1 cellular context compared by ENCODE assay signal in the genomic region with DNA sequence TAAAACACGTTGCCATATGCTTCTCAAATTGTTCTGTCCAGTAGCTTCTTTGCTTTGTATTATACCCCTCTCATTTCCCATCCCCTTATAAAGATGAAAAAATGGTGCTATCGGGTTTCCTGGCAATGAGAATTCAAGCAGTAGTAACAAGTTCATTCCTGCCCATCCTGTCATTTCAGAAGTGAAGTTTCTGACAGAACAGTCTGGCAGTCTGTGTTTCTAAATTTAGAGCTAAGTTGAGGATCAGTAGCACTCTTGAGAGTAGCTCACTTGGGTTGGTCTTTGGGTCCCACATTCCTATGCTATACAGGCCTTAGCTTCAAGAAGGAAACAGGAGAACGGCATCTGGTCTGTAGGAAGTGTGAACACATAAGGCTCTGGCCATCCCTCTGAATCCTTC.
TF ChIP-seq lines count a peak whose summit lies in the region.

No MANE protein-coding gene starts in this region.

TF ChIP-seq in K562, 482 proteins besides CTCF, POLR2A, EP300 and RAD21 (continued from another document):
- TF ChIP-seq, protein P1, sequence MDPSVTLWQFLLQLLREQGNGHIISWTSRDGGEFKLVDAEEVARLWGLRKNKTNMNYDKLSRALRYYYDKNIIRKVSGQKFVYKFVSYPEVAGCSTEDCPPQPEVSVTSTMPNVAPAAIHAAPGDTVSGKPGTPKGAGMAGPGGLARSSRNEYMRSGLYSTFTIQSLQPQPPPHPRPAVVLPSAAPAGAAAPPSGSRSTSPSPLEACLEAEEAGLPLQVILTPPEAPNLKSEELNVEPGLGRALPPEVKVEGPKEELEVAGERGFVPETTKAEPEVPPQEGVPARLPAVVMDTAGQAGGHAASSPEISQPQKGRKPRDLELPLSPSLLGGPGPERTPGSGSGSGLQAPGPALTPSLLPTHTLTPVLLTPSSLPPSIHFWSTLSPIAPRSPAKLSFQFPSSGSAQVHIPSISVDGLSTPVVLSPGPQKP (CRISPR knock-in tag; IDR thresholded peaks at IDR 0.05), result no peak
- TF ChIP-seq LEF1 (IDR thresholded peaks at IDR 0.05), result no peak
- TF ChIP-seq, protein P2, sequence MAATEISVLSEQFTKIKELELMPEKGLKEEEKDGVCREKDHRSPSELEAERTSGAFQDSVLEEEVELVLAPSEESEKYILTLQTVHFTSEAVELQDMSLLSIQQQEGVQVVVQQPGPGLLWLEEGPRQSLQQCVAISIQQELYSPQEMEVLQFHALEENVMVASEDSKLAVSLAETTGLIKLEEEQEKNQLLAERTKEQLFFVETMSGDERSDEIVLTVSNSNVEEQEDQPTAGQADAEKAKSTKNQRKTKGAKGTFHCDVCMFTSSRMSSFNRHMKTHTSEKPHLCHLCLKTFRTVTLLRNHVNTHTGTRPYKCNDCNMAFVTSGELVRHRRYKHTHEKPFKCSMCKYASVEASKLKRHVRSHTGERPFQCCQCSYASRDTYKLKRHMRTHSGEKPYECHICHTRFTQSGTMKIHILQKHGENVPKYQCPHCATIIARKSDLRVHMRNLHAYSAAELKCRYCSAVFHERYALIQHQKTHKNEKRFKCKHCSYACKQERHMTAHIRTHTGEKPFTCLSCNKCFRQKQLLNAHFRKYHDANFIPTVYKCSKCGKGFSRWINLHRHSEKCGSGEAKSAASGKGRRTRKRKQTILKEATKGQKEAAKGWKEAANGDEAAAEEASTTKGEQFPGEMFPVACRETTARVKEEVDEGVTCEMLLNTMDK (IDR thresholded peaks at IDR 0.05; ENCODE audit: borderline replicate concordance, insufficient read depth, low read depth, low read length, poor library complexity, severe bottlenecking), result no peak
- no peak for TF ChIP-seq NCOA4 (IDR thresholded peaks at IDR 0.05; ENCODE audit: partially characterized antibody)
- no peak for TF ChIP-seq SAP30 (IDR thresholded peaks at IDR 0.05; ENCODE audit: borderline replicate concordance, insufficient read depth, low read depth, low read length, poor library complexity, severe bottlenecking)
- TF ChIP-seq, protein P3, sequence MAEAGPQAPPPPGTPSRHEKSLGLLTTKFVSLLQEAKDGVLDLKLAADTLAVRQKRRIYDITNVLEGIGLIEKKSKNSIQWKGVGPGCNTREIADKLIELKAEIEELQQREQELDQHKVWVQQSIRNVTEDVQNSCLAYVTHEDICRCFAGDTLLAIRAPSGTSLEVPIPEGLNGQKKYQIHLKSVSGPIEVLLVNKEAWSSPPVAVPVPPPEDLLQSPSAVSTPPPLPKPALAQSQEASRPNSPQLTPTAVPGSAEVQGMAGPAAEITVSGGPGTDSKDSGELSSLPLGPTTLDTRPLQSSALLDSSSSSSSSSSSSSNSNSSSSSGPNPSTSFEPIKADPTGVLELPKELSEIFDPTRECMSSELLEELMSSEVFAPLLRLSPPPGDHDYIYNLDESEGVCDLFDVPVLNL (CRISPR knock-in tag; IDR thresholded peaks at IDR 0.05; ENCODE audit: low read depth), result no peak
- TF ChIP-seq, protein P4, sequence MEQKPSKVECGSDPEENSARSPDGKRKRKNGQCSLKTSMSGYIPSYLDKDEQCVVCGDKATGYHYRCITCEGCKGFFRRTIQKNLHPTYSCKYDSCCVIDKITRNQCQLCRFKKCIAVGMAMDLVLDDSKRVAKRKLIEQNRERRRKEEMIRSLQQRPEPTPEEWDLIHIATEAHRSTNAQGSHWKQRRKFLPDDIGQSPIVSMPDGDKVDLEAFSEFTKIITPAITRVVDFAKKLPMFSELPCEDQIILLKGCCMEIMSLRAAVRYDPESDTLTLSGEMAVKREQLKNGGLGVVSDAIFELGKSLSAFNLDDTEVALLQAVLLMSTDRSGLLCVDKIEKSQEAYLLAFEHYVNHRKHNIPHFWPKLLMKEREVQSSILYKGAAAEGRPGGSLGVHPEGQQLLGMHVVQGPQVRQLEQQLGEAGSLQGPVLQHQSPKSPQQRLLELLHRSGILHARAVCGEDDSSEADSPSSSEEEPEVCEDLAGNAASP (IDR thresholded peaks at IDR 0.05), result no peak
